ENCODE assay signal across 9 cellular contexts in genomic region chr14:93655078-93655750, GRCh38.
DNase-seq lines count a peak whose midpoint lies in the region; ATAC-seq and TF ChIP-seq lines count a peak whose summit lies in the region.
"Had no signal": no experiment of that assay in that cellular context is flagged by ENCODE, and none has a peak within 500 bp of the region (broad histone marks: within the 10 kb centered on the region; RNA-seq: fewer than 3 reads in every experiment).

No MANE protein-coding gene starts in this region.

- peak; percentile 0 for DNase-seq in GDM1 (lab: John Stamatoyannopoulos, UW)
- DNase-seq in NCI-H128 (lab: John Stamatoyannopoulos, UW; ENCODE audit: unreplicated experiment) = peak; percentile 50
- DNase-seq in activated CD8-positive, alpha-beta T cell treated with anti-CD3 and anti-CD28 coated beads for 36 hours = peak; percentile 6
- DNase-seq in hepatic stellate cell (ENCODE audit: low spot score) = peak; percentile 23
- peak; percentile 47 for DNase-seq in testis
- no peak for DNase-seq in activated T-cell treated with anti-CD3 and anti-CD28 coated beads, Interleukin-2, amount 50 U/mL, for 48 hours
- DNase-seq in T-cell = no peak

- no peak for ATAC-seq in activated CD8-positive, alpha-beta T cell treated with anti-CD3 and anti-CD28 coated beads for 36 hours
- ATAC-seq in T-cell (replicated peaks in 1 of 4) = no peak

- no peaks in the 10 kb centered on the region for H3K4me1 ChIP-seq in testis

- H3K27me3 Mint-ChIP-seq in activated CD8-positive, alpha-beta T cell treated with anti-CD3 and anti-CD28 coated beads for 36 hours = peaks cover 17% of the 10 kb centered on the region
- peaks cover 12 to 14% of the 10 kb centered on the region in 2 donors for H3K27me3 Mint-ChIP-seq in T-cell

- whole genome bisulfite sequencing in testis, 2 donors = 51 to 52% methylated on average over 10 of the region's 10 CpGs

- TF ChIP-seq POLR2A in testis (IDR thresholded peaks at IDR 0.05) = no peak

- intact Hi-C loops in activated CD8-positive, alpha-beta T cell treated with anti-CD3 and anti-CD28 coated beads for 36 hours (cut with micrococcal nuclease) = loop anchor here (5.0 kb wide), 1 partner anchor 237 kb away; no protein-coding TSS in a partner anchor
- intact Hi-C loops in testis (cut with DNase I; ENCODE audit: low total_unique reads) = loop anchor here (10.0 kb wide), 1 partner anchor 250 kb away; no protein-coding TSS in a partner anchor

- no peaks in the 10 kb centered on the region for H3K36me3 ChIP-seq in testis (ENCODE audit: low read depth, missing control alignments)

- CTCF ChIA-PET in activated CD8-positive, alpha-beta T cell treated with anti-CD3 and anti-CD28 coated beads for 36 hours (lab: Charles Lee) = interaction anchor here (0.6 to 2.1 kb wide), 20 partner anchors 8 to 481 kb away, joined by 3 to 10 read pairs (median 4); no protein-coding TSS in a partner anchor
- CTCF ChIA-PET in T-cell (lab: Charles Lee) = interaction anchor here in 1 of 2 donors (0.6 to 0.7 kb wide), 3 partner anchors 728 to 1204 kb away, joined by 4 to 7 read pairs (median 7); no protein-coding TSS in a partner anchor

- no peak overlapping the region for H3K27ac Mint-ChIP-seq in activated CD8-positive, alpha-beta T cell treated with anti-CD3 and anti-CD28 coated beads for 36 hours
- no peak overlapping the region for H3K27ac Mint-ChIP-seq in T-cell
- H3K27ac Mint-ChIP-seq: stimulated activated naive CD8-positive, alpha-beta T cell treated with anti-CD3 and anti-CD28 coated beads, Interleukin-15, Interleukin-2, amounts not matched to agents 100 ng/mL and 50 ng/mL, for 24 hours had no signal

- no peak overlapping the region for H3K4me3 ChIP-seq in testis

- H3K27ac ChIP-seq in 22Rv1 (no peak overlapping the region), testis (no peak overlapping the region)

- H3K36me3 Mint-ChIP-seq in activated CD8-positive, alpha-beta T cell treated with anti-CD3 and anti-CD28 coated beads for 36 hours (ENCODE audit: low read depth) = no peaks in the 10 kb centered on the region
- no peaks in the 10 kb centered on the region for H3K36me3 Mint-ChIP-seq in T-cell

- H3K27me3 ChIP-seq in testis = no peaks in the 10 kb centered on the region

- POLR2A ChIA-PET in activated CD8-positive, alpha-beta T cell treated with anti-CD3 and anti-CD28 coated beads for 36 hours (lab: Charles Lee) = no interaction called here
- POLR2A ChIA-PET in T-cell (lab: Charles Lee) = no interaction called here

- H3K4me3 Mint-ChIP-seq in activated CD8-positive, alpha-beta T cell treated with anti-CD3 and anti-CD28 coated beads for 36 hours = no peak overlapping the region
- no peak overlapping the region for H3K4me3 Mint-ChIP-seq in T-cell
- H3K4me3 Mint-ChIP-seq: stimulated activated naive CD8-positive, alpha-beta T cell treated with anti-CD3 and anti-CD28 coated beads, Interleukin-15, Interleukin-2, amounts not matched to agents 100 ng/mL and 50 ng/mL, for 24 hours had no signal

- H3K9me3 ChIP-seq in testis = no peaks in the 10 kb centered on the region

- TF ChIP-seq CTCF in 22Rv1 (IDR thresholded peaks at IDR 0.05) = peak; percentile 74
- TF ChIP-seq CTCF in activated CD8-positive, alpha-beta T cell treated with anti-CD3 and anti-CD28 coated beads for 36 hours (IDR thresholded peaks at IDR 0.05) = peak; percentile 62
- peak in 2 of 3 experiments; percentile 66 for TF ChIP-seq CTCF in testis (IDR thresholded peaks at IDR 0.05)

- H3K9me3 Mint-ChIP-seq in activated CD8-positive, alpha-beta T cell treated with anti-CD3 and anti-CD28 coated beads for 36 hours = no peaks in the 10 kb centered on the region
- no peaks in the 10 kb centered on the region for H3K9me3 Mint-ChIP-seq in T-cell
- H3K9me3 Mint-ChIP-seq: stimulated activated naive CD8-positive, alpha-beta T cell treated with anti-CD3 and anti-CD28 coated beads, Interleukin-15, Interleukin-2, amounts not matched to agents 100 ng/mL and 50 ng/mL, for 24 hours had no signal

- no peaks in the 10 kb centered on the region for H3K4me1 Mint-ChIP-seq in activated CD8-positive, alpha-beta T cell treated with anti-CD3 and anti-CD28 coated beads for 36 hours (ENCODE audit: low read depth)
- H3K4me1 Mint-ChIP-seq in T-cell = no peaks in the 10 kb centered on the region

Comparison
In these comparisons a context has a peak if more than half of its experiments do, and no peak if none do; other contexts are left out.
1. DNase-seq: peak in GDM1 (single experiment), NCI-H128 (single experiment), activated CD8-positive, alpha-beta T cell treated with anti-CD3 and anti-CD28 coated beads for 36 hours (single experiment), hepatic stellate cell (single experiment) and testis (single experiment); none in activated T-cell treated with anti-CD3 and anti-CD28 coated beads, Interleukin-2, amount 50 U/mL, for 48 hours (0 of 2) and T-cell (0 of 34).
2. Peak in every context shown above with its lines, with median percentiles within 50 percentile points of each other: CTCF ChIP-seq.